Comparison of ENCODE assay signal across 18 cellular contexts in the genomic region with DNA sequence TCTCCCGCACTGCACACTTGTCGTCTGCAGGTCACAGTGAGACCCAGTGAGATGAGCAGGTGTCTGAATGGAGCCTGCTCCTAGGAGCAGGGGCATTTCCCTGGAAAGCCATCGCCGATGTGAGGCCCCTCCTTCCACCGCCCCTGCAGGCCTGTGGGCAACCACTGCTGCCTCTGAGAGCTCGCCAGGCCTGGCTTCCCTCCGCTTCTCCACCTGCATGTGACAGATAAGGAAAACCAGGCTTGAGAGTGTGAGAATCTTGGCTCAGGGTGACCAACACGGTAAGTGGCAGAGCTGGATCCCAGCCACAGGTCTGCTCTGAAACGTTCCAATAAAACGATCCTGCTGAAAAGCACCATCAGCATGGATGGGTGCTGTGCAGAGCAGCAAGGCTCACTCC.
"Had no signal": no experiment of that assay in that cellular context is flagged by ENCODE, and none has a peak within 500 bp of the region (broad histone marks: within the 10 kb centered on the region; RNA-seq: fewer than 3 reads in every experiment).

No MANE protein-coding gene starts in this region.

- H3K9me3 ChIP-seq: breast epithelium, neutrophil, right lobe of liver had no signal

- H3K9me3 Mint-ChIP-seq: activated T-cell treated with anti-CD3 and anti-CD28 coated beads, Interleukin-2, amount 50 U/mL, for 4 hours; stimulated activated effector memory CD8-positive, alpha-beta T cell treated with anti-CD3 and anti-CD28 coated beads, Interleukin-12 subunit alpha, Interleukin-12 subunit beta, amount 100 ng/mL, for 72 hours had no signal

- FAIRE-seq: TTC549 had no signal

- H3K27me3 ChIP-seq: neutrophil, right lobe of liver had no signal

- ATAC-seq: activated CD8-positive, alpha-beta memory T cell treated with anti-CD3 and anti-CD28 coated beads, Interleukin-2, amount 10 ng/mL, durations not matched to agents 7 days and 5 days; activated naive CD4-positive, alpha-beta T cell treated with anti-CD3 and anti-CD28 coated beads, Interleukin-2, amount 50 U/mL, for 72 hours; activated T-cell treated with anti-CD3 and anti-CD28 coated beads, Interleukin-2, amount 50 U/mL, for 4 hours; naive thymus-derived CD4-positive, alpha-beta T cell; right lobe of liver; stimulated activated effector memory CD8-positive, alpha-beta T cell treated with anti-CD3 and anti-CD28 coated beads, Interleukin-12 subunit alpha, Interleukin-12 subunit beta, amount 100 ng/mL, for 72 hours had no signal

- H3K27ac ChIP-seq: breast epithelium, neutrophil, right lobe of liver had no signal

- H3K36me3 ChIP-seq: breast epithelium, neutrophil, right lobe of liver had no signal

- H3K27ac Mint-ChIP-seq: activated CD8-positive, alpha-beta memory T cell treated with anti-CD3 and anti-CD28 coated beads, Interleukin-2, amount 10 ng/mL, durations not matched to agents 7 days and 5 days; activated naive CD4-positive, alpha-beta T cell treated with anti-CD3 and anti-CD28 coated beads, Interleukin-2, amount 50 U/mL, for 72 hours; naive thymus-derived CD4-positive, alpha-beta T cell; progenitor cell of endocrine pancreas; stimulated activated effector memory CD8-positive, alpha-beta T cell treated with anti-CD3 and anti-CD28 coated beads, Interleukin-12 subunit alpha, Interleukin-12 subunit beta, amount 100 ng/mL, for 72 hours had no signal

- H3K4me3 ChIP-seq: breast epithelium, lung, right lobe of liver had no signal

- H3K4me3 Mint-ChIP-seq: activated CD8-positive, alpha-beta memory T cell treated with anti-CD3 and anti-CD28 coated beads, Interleukin-2, amount 10 ng/mL, durations not matched to agents 7 days and 5 days; activated T-cell treated with anti-CD3 and anti-CD28 coated beads, Interleukin-2, amount 50 U/mL, for 4 hours; naive thymus-derived CD4-positive, alpha-beta T cell; stimulated activated effector memory CD8-positive, alpha-beta T cell treated with anti-CD3 and anti-CD28 coated beads, Interleukin-12 subunit alpha, Interleukin-12 subunit beta, amount 100 ng/mL, for 72 hours had no signal

- H3K4me1 Mint-ChIP-seq: activated CD8-positive, alpha-beta memory T cell treated with anti-CD3 and anti-CD28 coated beads, Interleukin-2, amount 10 ng/mL, durations not matched to agents 7 days and 5 days; naive thymus-derived CD4-positive, alpha-beta T cell; stimulated activated effector memory CD8-positive, alpha-beta T cell treated with anti-CD3 and anti-CD28 coated beads, Interleukin-12 subunit alpha, Interleukin-12 subunit beta, amount 100 ng/mL, for 72 hours had no signal

- H3K36me3 Mint-ChIP-seq: activated CD8-positive, alpha-beta memory T cell treated with anti-CD3 and anti-CD28 coated beads, Interleukin-2, amount 10 ng/mL, durations not matched to agents 7 days and 5 days; naive thymus-derived CD4-positive, alpha-beta T cell; stimulated activated effector memory CD8-positive, alpha-beta T cell treated with anti-CD3 and anti-CD28 coated beads, Interleukin-12 subunit alpha, Interleukin-12 subunit beta, amount 100 ng/mL, for 72 hours had no signal

- H3K4me1 ChIP-seq: breast epithelium, right lobe of liver had no signal

- DNase-seq: activated CD4-positive, alpha-beta T cell treated with anti-CD3 and anti-CD28 coated beads for 1 hour; activated CD4-positive, alpha-beta T cell treated with anti-CD3 and anti-CD28 coated beads, Interleukin-2, amount 50 U/mL, for 48 hours; activated CD8-positive, alpha-beta memory T cell treated with anti-CD3 and anti-CD28 coated beads, Interleukin-2, amount 10 ng/mL, durations not matched to agents 7 days and 5 days; activated effector memory CD4-positive, alpha-beta T cell treated with anti-CD3 and anti-CD28 coated beads, Interleukin-2, amount 50 U/mL, for 16 hours; activated T-cell treated with anti-CD3 and anti-CD28 coated beads, Interleukin-2, amount 50 U/mL, for 4 hours; amniotic stem cell; hypothalamus; naive thymus-derived CD4-positive, alpha-beta T cell; right lobe of liver; T-helper 2 cell; trophoblast cell had no signal
